ENCODE assay signal across 12 cellular contexts in the genomic region with DNA sequence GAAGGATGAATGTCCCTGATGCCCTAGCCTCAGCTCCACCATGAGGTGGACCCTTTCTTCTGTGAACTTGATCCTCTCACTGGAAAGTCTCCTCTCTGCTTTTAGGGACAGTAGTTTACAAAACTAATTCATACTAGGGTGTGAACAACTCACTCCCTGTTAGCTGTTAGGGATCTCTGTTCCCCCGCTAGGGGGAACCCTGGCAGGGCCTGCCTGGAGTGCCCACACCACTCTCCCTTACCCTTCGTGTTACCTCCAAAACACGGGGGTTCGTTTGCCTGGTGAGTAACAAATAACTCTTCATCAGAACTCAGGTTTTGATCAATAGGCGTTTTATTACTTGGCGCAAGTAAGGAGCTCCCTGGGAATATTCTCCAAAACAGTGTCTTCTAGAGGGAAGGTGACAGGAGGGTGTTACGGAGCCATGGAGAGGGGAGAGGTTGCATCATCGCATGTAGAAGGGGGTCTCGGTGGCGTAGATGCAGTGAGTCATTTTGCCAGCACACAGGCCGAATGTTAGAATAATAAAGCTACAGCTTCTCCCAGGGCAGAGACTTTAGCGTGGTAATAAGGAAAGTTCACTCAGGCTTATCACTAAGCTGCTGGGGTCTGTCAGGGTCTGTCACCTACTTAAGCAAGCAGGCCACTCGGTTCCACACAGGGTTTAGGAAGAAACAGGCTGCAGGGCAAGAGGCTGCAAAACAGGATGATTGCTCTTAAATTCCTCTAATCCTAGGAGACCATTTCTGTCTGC. TPM values are rescaled to one million over a fixed set of nuclear protein-coding genes. Genes with fewer than 3 reads are reported as not detected.
DNase-seq lines count a peak whose midpoint lies in the region; ATAC-seq, FAIRE-seq and TF ChIP-seq lines count a peak whose summit lies in the region.
"Had no signal": no experiment of that assay in that cellular context is flagged by ENCODE, and none has a peak within 500 bp of the region (broad histone marks: within the 10 kb centered on the region; RNA-seq: fewer than 3 reads in every experiment).

No MANE protein-coding gene starts in this region.

- no peak overlapping the region for H3K4ac ChIP-seq in mesendoderm (ENCODE audit: low read depth, low read length)

- no peaks in the 10 kb centered on the region for H3K36me3 Mint-ChIP-seq in chondrocyte (ENCODE audit: low read depth)
- no peaks in the 10 kb centered on the region for H3K36me3 Mint-ChIP-seq in type B pancreatic cell

- no peak overlapping the region for H3K4me3 ChIP-seq in mesendoderm (ENCODE audit: low read length)
- H3K4me3 ChIP-seq in pancreas, result no peak overlapping the region

- TF ChIP-seq CTCF in chondrocyte (IDR thresholded peaks at IDR 0.05), result peak; percentile 59
- no peak for TF ChIP-seq CTCF in type B pancreatic cell (conservative IDR thresholded peaks at IDR 0.05)
- TF ChIP-seq CTCF in pancreas (IDR thresholded peaks at IDR 0.05), result no peak

- H2AK5ac ChIP-seq in mesendoderm (ENCODE audit: low read length), result no peak overlapping the region

- no peak overlapping the region for H3K23ac ChIP-seq in mesendoderm (ENCODE audit: low read length)

- intact Hi-C loops in pancreas (cut with DNase I), result no loop called here

- H3K4me3 Mint-ChIP-seq in chondrocyte (ENCODE audit: unreplicated experiment) (no peak overlapping the region), type B pancreatic cell (no peak overlapping the region)
- H3K4me3 Mint-ChIP-seq: activated CD4-positive, alpha-beta memory T cell treated with anti-CD3 and anti-CD28 coated beads, Interleukin-2, amount 10 ng/mL, durations not matched to agents 7 days and 5 days had no signal

- H3K4me1 Mint-ChIP-seq in chondrocyte (ENCODE audit: low read depth) (peaks cover 54% of the 10 kb centered on the region), type B pancreatic cell (ENCODE audit: unreplicated experiment) (peaks cover 47% of the 10 kb centered on the region)
- H3K4me1 Mint-ChIP-seq: activated CD4-positive, alpha-beta memory T cell treated with anti-CD3 and anti-CD28 coated beads, Interleukin-2, amount 10 ng/mL, durations not matched to agents 7 days and 5 days had no signal

- no peak for ATAC-seq in GM18867 (IDR thresholded peaks at IDR 0.05; ENCODE audit: unreplicated experiment)
- ATAC-seq in pancreas, result no peak
- ATAC-seq: Panc1 had no signal

- no peaks in the 10 kb centered on the region for H3K79me1 ChIP-seq in mesendoderm (ENCODE audit: low read length)

- H2BK5ac ChIP-seq in mesendoderm (ENCODE audit: low read length), result no peak overlapping the region

- H4K5ac ChIP-seq in mesendoderm (ENCODE audit: low read length), result no peak overlapping the region

- WGBS in mesendoderm (ENCODE audit: extremely low coverage, insufficient coverage, low lambda C conversion rate), result no CpG with 5 or more reads among the region's 13 CpGs
- WGBS in pancreas, 2 donors, result 78 to 83% methylated on average over 13 of the region's 13 CpGs

- no peak overlapping the region for H3K4me2 ChIP-seq in mesendoderm (ENCODE audit: low read length)

- H3K27me3 ChIP-seq in mesendoderm (ENCODE audit: insufficient read depth, low read length, poor library complexity) (no peaks in the 10 kb centered on the region), pancreas (no peaks in the 10 kb centered on the region)

- peaks cover 8% of the 10 kb centered on the region for H3K27me3 Mint-ChIP-seq in chondrocyte (ENCODE audit: low read depth)
- peaks cover 15% of the 10 kb centered on the region for H3K27me3 Mint-ChIP-seq in type B pancreatic cell

- DNase-seq in NCI-H69 (lab: John Stamatoyannopoulos, UW), result peak; percentile 6
- no peak for DNase-seq in chondrocyte (ENCODE audit: low spot score)
- peak; percentile 80 for DNase-seq in mesendoderm
- DNase-seq in type B pancreatic cell (ENCODE audit: extremely low spot score, unreplicated experiment), result no peak
- no peak for DNase-seq in SKM-1 treated with dmso at 0.1 percent for 144 hours (lab: John Stamatoyannopoulos, UW; ENCODE audit: unreplicated experiment)
- no peak for DNase-seq in pancreas
- DNase-seq: activated CD4-positive, alpha-beta memory T cell treated with anti-CD3 and anti-CD28 coated beads, Interleukin-2, amount 10 ng/mL, durations not matched to agents 7 days and 5 days; NCI-H1048 had no signal

- no peak overlapping the region for H4K8ac ChIP-seq in mesendoderm (ENCODE audit: low read depth, low read length)

- peak overlapping the region; percentile 44 for H3K18ac ChIP-seq in mesendoderm (ENCODE audit: low read length)

- no peak overlapping the region for H2BK120ac ChIP-seq in mesendoderm (ENCODE audit: low read depth, low read length)

- H2BK15ac ChIP-seq in mesendoderm (replicated peaks; ENCODE audit: low read depth), result no peak overlapping the region

- peak overlapping the region; percentile 45 for H3K56ac ChIP-seq in mesendoderm (ENCODE audit: low read length)

- no peak overlapping the region for H3K9ac ChIP-seq in mesendoderm (ENCODE audit: low read length)

- no peaks in the 10 kb centered on the region for H3K9me3 ChIP-seq in pancreas

- FAIRE-seq in pancreas (lab: Jason Lieb, UNC), result no peak
- FAIRE-seq: colon, islet of Langerhans had no signal

- H3K9me3 Mint-ChIP-seq in chondrocyte (ENCODE audit: low read depth), result no peaks in the 10 kb centered on the region
- no peaks in the 10 kb centered on the region for H3K9me3 Mint-ChIP-seq in type B pancreatic cell
- H3K9me3 Mint-ChIP-seq: activated CD4-positive, alpha-beta memory T cell treated with anti-CD3 and anti-CD28 coated beads, Interleukin-2, amount 10 ng/mL, durations not matched to agents 7 days and 5 days had no signal

- H3K79me2 ChIP-seq in mesendoderm (ENCODE audit: control insufficient read depth, insufficient read depth, low read length), result no peaks in the 10 kb centered on the region

- H3K4me1 ChIP-seq in mesendoderm (ENCODE audit: control insufficient read depth, low read depth, low read length), result peaks cover 11% of the 10 kb centered on the region
- H3K4me1 ChIP-seq in pancreas, result peaks cover 0 to 35% (median 0%) of the 10 kb centered on the region in 3 donors

- H3K27ac ChIP-seq in mesendoderm (ENCODE audit: low read depth, low read length) (peak overlapping the region; percentile 30), pancreas (peak overlapping the region in 2 of 4 donors; percentile 40 to 55)

- H3K36me3 ChIP-seq in mesendoderm (ENCODE audit: control insufficient read depth, insufficient read depth, low read length), result no peaks in the 10 kb centered on the region
- no peaks in the 10 kb centered on the region for H3K36me3 ChIP-seq in pancreas

- H3K27ac Mint-ChIP-seq in chondrocyte (ENCODE audit: unreplicated experiment) (peak overlapping the region; percentile 90), type B pancreatic cell (peak overlapping the region; percentile 37)
- H3K27ac Mint-ChIP-seq: activated CD4-positive, alpha-beta memory T cell treated with anti-CD3 and anti-CD28 coated beads, Interleukin-2, amount 10 ng/mL, durations not matched to agents 7 days and 5 days had no signal

RNA-seq across cellular contexts. Expression of gene C11orf96, which starts 45.8 kb away (rescaled TPM):
- total RNA-seq in chondrocyte (1.9 to 33.4 TPM (median 31.9 TPM) in 3 replicates), type B pancreatic cell (ENCODE audit: low replicate concordance) (1.5 and 5.2 TPM in 2 replicates), pancreas (10 to 100 TPM in 3 of 6 donors, 1 to 10 TPM in 3; 3.7 to 45.1 (median 14.0) TPM)
- 0.58 TPM for polyA plus RNA-seq in mesendoderm (2013, experiment 1 of 2)
- 0.63 TPM for polyA plus RNA-seq in mesendoderm (2013, experiment 2 of 2)
- 10 to 100 TPM; 28.4 to 33.1 TPM for polyA plus RNA-seq in pancreas

RNA-seq across cellular contexts. Expression of gene ACCSL, which starts 59.6 kb away (rescaled TPM):
- not detected in 3 replicates for total RNA-seq in chondrocyte
- polyA plus RNA-seq in mesendoderm (2013, experiment 1 of 2), result not detected
- polyA plus RNA-seq in mesendoderm (2013, experiment 2 of 2), result not detected
- total RNA-seq in type B pancreatic cell (ENCODE audit: low replicate concordance), result not detected in 2 replicates
- total RNA-seq in pancreas, result not detected
- not detected for polyA plus RNA-seq in pancreas
- total RNA-seq: activated CD4-positive, alpha-beta memory T cell treated with anti-CD3 and anti-CD28 coated beads, Interleukin-2, amount 10 ng/mL, durations not matched to agents 7 days and 5 days had no signal

Comparison
In these comparisons a context has a peak if more than half of its experiments do, and no peak if none do; other contexts are left out.
1. DNase-seq: peak in NCI-H69 (single experiment) and mesendoderm (single experiment); none in chondrocyte (single experiment), type B pancreatic cell (single experiment), SKM-1 treated with dmso at 0.1 percent for 144 hours (single experiment) and pancreas (0 of 6).